In the genomic region with DNA sequence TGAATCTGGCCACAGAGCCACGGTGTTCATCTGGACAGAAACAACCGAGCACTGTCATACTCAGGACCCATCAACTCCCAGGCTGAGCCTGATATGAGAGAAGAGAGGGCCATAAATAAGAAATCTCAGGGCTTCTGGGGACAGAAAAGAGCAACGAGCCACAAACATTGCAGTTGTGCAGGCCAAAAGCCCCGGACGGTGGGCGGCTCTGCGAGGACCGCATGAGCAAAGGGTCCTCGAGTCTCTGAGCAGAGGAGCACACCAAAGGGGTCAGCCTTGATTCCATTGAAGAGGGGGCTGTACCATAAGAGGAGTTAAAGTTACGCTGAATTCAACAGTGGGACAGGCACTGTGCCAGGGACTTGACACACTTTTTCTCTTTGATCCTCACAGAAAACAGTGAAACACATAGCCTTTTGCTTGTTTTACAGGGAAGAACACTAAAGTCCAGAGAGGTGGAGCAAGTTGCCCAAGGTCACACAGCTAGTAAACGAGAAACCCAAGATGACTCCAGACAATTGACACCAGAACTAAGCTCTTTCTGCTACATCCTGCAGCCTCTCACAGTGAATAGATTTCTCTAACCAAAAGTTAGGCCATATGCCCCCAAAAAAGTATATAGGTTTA, we compare ENCODE assay signal across 25 cellular contexts.
"Had no signal": no experiment of that assay in that cellular context is flagged by ENCODE, and none has a peak within 500 bp of the region (broad histone marks: within the 10 kb centered on the region; RNA-seq: fewer than 3 reads in every experiment).

No MANE protein-coding gene starts in this region.

- ATAC-seq: activated CD8-positive, alpha-beta memory T cell treated with anti-CD3 and anti-CD28 coated beads, Interleukin-2, amount 10 ng/mL, durations not matched to agents 7 days and 5 days; activated CD8-positive, alpha-beta T cell treated with anti-CD3 and anti-CD28 coated beads, Interleukin-2, amount 10 ng/mL, durations not matched to agents 7 days and 5 days; activated naive CD4-positive, alpha-beta T cell treated with anti-CD3 and anti-CD28 coated beads, Interleukin-2, amount 50 U/mL, for 72 hours; stimulated activated naive B cell treated with anti-CD40 and anti-IgM and Interleukin-4, amounts not matched to agents 10 μg/mL and 1 μg/mL and 100 μg/mL, for 72 hours had no signal

- H3K9me3 ChIP-seq: adrenal gland, esophagus muscularis mucosa, heart right ventricle, left ventricle myocardium inferior, ovary, prostate gland, stomach, thyroid gland, upper lobe of left lung, vagina had no signal

- H3K27me3 ChIP-seq: adrenal gland, brain microvascular endothelial cell, ovary, thyroid gland, upper lobe of left lung, vagina had no signal

- DNase-seq: activated CD4-positive, alpha-beta T cell treated with anti-CD3 and anti-CD28 coated beads, Interleukin-2, amount 10 ng/mL, durations not matched to agents 7 days and 5 days; activated CD4-positive, CD25-positive, alpha-beta regulatory T cell treated with anti-CD3 and anti-CD28 coated beads, Interleukin-2, amount 50 U/mL, for 72 hours; activated CD8-positive, alpha-beta memory T cell treated with anti-CD3 and anti-CD28 coated beads, Interleukin-2, amount 10 ng/mL, durations not matched to agents 7 days and 5 days; activated CD8-positive, alpha-beta T cell treated with anti-CD3 and anti-CD28 coated beads, Interleukin-2, amount 10 ng/mL, durations not matched to agents 7 days and 5 days; activated T-cell treated with anti-CD3 and anti-CD28 coated beads, Interleukin-2, amount 50 U/mL, for 48 hours; adrenal gland; aorta; brain microvascular endothelial cell; caudate nucleus; foreskin melanocyte; heart right ventricle; left ventricle myocardium inferior; ovary; stimulated activated CD4-positive, alpha-beta T cell treated with anti-CD3 and anti-CD28 coated beads, Interleukin-15, amount 100 ng/mL, for 24 hours; stimulated activated CD4-positive, alpha-beta T cell treated with anti-CD3 and anti-CD28 coated beads, Interleukin-2, amount 100 ng/mL, for 24 hours; stimulated activated naive B cell treated with anti-CD40 and anti-IgM and Interleukin-4, amounts not matched to agents 10 μg/mL and 1 μg/mL and 100 μg/mL, for 72 hours; stomach; T-helper 2 cell; thyroid gland had no signal

- H3K4me1 ChIP-seq: esophagus muscularis mucosa, prostate gland, stomach, thyroid gland, upper lobe of left lung, vagina had no signal

- H3K4me3 ChIP-seq: adrenal gland, esophagus muscularis mucosa, heart right ventricle, left ventricle myocardium inferior, ovary, prostate gland, smooth muscle cell, stomach, thyroid gland, upper lobe of left lung, vagina had no signal

- H3K27ac ChIP-seq: brain microvascular endothelial cell, esophagus muscularis mucosa, heart right ventricle, left ventricle myocardium inferior, ovary, prostate gland, stomach, thyroid gland, upper lobe of left lung, vagina had no signal

- H3K36me3 ChIP-seq: adrenal gland, brain microvascular endothelial cell, esophagus muscularis mucosa, heart right ventricle, left ventricle myocardium inferior, ovary, prostate gland, stomach, thyroid gland, upper lobe of left lung, vagina had no signal
